8 cellular contexts compared by ENCODE assay signal in genomic region chr1:8374812-8375211, GRCh38. TPM values are rescaled to one million over a fixed set of nuclear protein-coding genes. Genes with fewer than 3 reads are reported as not detected.
DNase-seq lines count a peak whose midpoint lies in the region; ATAC-seq and TF ChIP-seq lines count a peak whose summit lies in the region.

No MANE protein-coding gene starts in this region.

- peak; percentile 17; the same call in 1 of the 2 replicates for TF ChIP-seq CTCF in LNCaP clone FGC (IDR thresholded peaks at IDR 0.05; ENCODE audit: control insufficient read depth, extremely low read depth, insufficient read depth)
- no peak for TF ChIP-seq CTCF in lung (IDR thresholded peaks at IDR 0.05; ENCODE audit: control extremely low read depth, extremely low read depth)

- H3K9me3 ChIP-seq in lung (ENCODE audit: control insufficient read depth in 2 of 2, insufficient read depth in 1 of 2, low read length in 1 of 2), result no peaks in the 10 kb centered on the region

- peak; percentile 63 for DNase-seq in DMS 273 (lab: John Stamatoyannopoulos, UW; ENCODE audit: unreplicated experiment)
- DNase-seq in DMS 273 treated with DMSO at 0.1 percent for 48 hours (lab: John Stamatoyannopoulos, UW), result no peak
- no peak for DNase-seq in LNCaP clone FGC (ENCODE audit: low read depth)
- no peak for DNase-seq in lung (ENCODE audit: low spot score)

- WGBS in lung, 2 donors, result 89 to 91% methylated on average over 2 of the region's 2 CpGs

- peak overlapping the region; percentile 15 for H3K27ac ChIP-seq in angular gyrus (ENCODE audit: low read depth, low read length)
- peak overlapping the region; percentile 66 to 94 for H3K27ac ChIP-seq in lung (ENCODE audit: low read depth in 1 of 2, low read length in 1 of 2)

- no peak overlapping the region for H3K4me3 ChIP-seq in LNCaP clone FGC (ENCODE audit: low read depth, low read length)
- no peak overlapping the region for H3K4me3 ChIP-seq in lung

- no peak for ATAC-seq in lung (ENCODE audit: insufficient read depth, low FRiP score)
- no peak for ATAC-seq in GM21619 (IDR thresholded peaks at IDR 0.05; ENCODE audit: unreplicated experiment)
- no peak for ATAC-seq in GM19455 (IDR thresholded peaks at IDR 0.05; ENCODE audit: unreplicated experiment)
- no peak for ATAC-seq in HG03139 (IDR thresholded peaks at IDR 0.05; ENCODE audit: unreplicated experiment)

- no peaks in the 10 kb centered on the region for H3K27me3 ChIP-seq in lung (ENCODE audit: control insufficient read depth, insufficient read depth)

- H3K4me1 ChIP-seq in lung (ENCODE audit: control insufficient read depth in 2 of 2, insufficient read depth in 2 of 2, low read length in 2 of 2), result peaks cover 39 to 55% of the 10 kb centered on the region in 2 donors

- H3K36me3 ChIP-seq in lung (ENCODE audit: control insufficient read depth in 2 of 2, insufficient read depth in 2 of 2, low read length in 2 of 2), result peaks cover 0 to 12% of the 10 kb centered on the region in 2 donors

RNA-seq across cellular contexts. Expression of gene SLC45A1, which starts 56.9 kb away (rescaled TPM):
- total RNA-seq in lung, result 1 to 10 TPM in 1 of 2 donors, under 1 TPM in 1; 0.74 to 1.6 TPM
- 1 to 10 TPM; 1.0 to 1.2 TPM for polyA plus RNA-seq in lung
